Comparison of ENCODE assay signal across 1 cellular context in genomic region chr2:19863303-19864041, GRCh38.
TF ChIP-seq lines count a peak whose summit lies in the region.

No MANE protein-coding gene starts in this region.

TF ChIP-seq in WTC11, 78 proteins besides CTCF, POLR2A, EP300 and RAD21 (continued from another document):
- TF ChIP-seq RORB (CRISPR knock-in tag; IDR thresholded peaks at IDR 0.05) (no peak), JAZF1 (CRISPR knock-in tag; IDR thresholded peaks at IDR 0.05) (no peak), SMAD3 (CRISPR knock-in tag; IDR thresholded peaks at IDR 0.05; ENCODE audit: borderline replicate concordance) (no peak)
